Comparison of ENCODE assay signal across 15 cellular contexts in genomic region chr4:9919047-9919446, GRCh38.
"Had no signal": no experiment of that assay in that cellular context is flagged by ENCODE, and none has a peak within 500 bp of the region (broad histone marks: within the 10 kb centered on the region; RNA-seq: fewer than 3 reads in every experiment).

No MANE protein-coding gene starts in this region.

- H3K4me3 Mint-ChIP-seq: activated CD8-positive, alpha-beta memory T cell treated with anti-CD3 and anti-CD28 coated beads, Interleukin-2, amount 10 ng/mL, durations not matched to agents 7 days and 5 days; activated naive CD4-positive, alpha-beta T cell treated with anti-CD3 and anti-CD28 coated beads, Interleukin-2, amount 50 U/mL, for 24 hours; neural crest cell; stimulated activated memory B cell treated with anti-CD40 and anti-IgM and Interleukin-4, amounts not matched to agents 10 μg/mL and 1 μg/mL and 100 μg/mL, for 72 hours; T-helper 2 cell treated with Interferon-gamma antibody and Interleukin-4, amounts not matched to agents 5 μg/mL and 100 μg/mL, for 36 hours had no signal

- H3K27me3 ChIP-seq: adrenal gland, colonic mucosa, esophagus muscularis mucosa, ovary, thyroid gland had no signal

- ATAC-seq: activated CD8-positive, alpha-beta memory T cell treated with anti-CD3 and anti-CD28 coated beads, Interleukin-2, amount 10 ng/mL, durations not matched to agents 7 days and 5 days; left colon; stimulated activated memory B cell treated with anti-CD40 and anti-IgM and Interleukin-4, amounts not matched to agents 10 μg/mL and 1 μg/mL and 100 μg/mL, for 72 hours had no signal

- H3K4me1 Mint-ChIP-seq: activated CD8-positive, alpha-beta memory T cell treated with anti-CD3 and anti-CD28 coated beads, Interleukin-2, amount 10 ng/mL, durations not matched to agents 7 days and 5 days; activated naive CD4-positive, alpha-beta T cell treated with anti-CD3 and anti-CD28 coated beads, Interleukin-2, amount 50 U/mL, for 24 hours; stimulated activated memory B cell treated with anti-CD40 and anti-IgM and Interleukin-4, amounts not matched to agents 10 μg/mL and 1 μg/mL and 100 μg/mL, for 72 hours had no signal

- H3K9me3 ChIP-seq: adrenal gland, colonic mucosa, esophagus muscularis mucosa, ovary, thyroid gland had no signal

- H3K9me3 Mint-ChIP-seq: activated naive CD4-positive, alpha-beta T cell treated with anti-CD3 and anti-CD28 coated beads, Interleukin-2, amount 50 U/mL, for 24 hours; neural crest cell; stimulated activated memory B cell treated with anti-CD40 and anti-IgM and Interleukin-4, amounts not matched to agents 10 μg/mL and 1 μg/mL and 100 μg/mL, for 72 hours; T-helper 2 cell treated with Interferon-gamma antibody and Interleukin-4, amounts not matched to agents 5 μg/mL and 100 μg/mL, for 36 hours had no signal

- H3K36me3 ChIP-seq: adrenal gland, colonic mucosa, ovary, thyroid gland had no signal

- H3K27ac Mint-ChIP-seq: activated CD8-positive, alpha-beta memory T cell treated with anti-CD3 and anti-CD28 coated beads, Interleukin-2, amount 10 ng/mL, durations not matched to agents 7 days and 5 days; activated naive CD4-positive, alpha-beta T cell treated with anti-CD3 and anti-CD28 coated beads, Interleukin-2, amount 50 U/mL, for 24 hours; stimulated activated memory B cell treated with anti-CD40 and anti-IgM and Interleukin-4, amounts not matched to agents 10 μg/mL and 1 μg/mL and 100 μg/mL, for 72 hours; T-helper 2 cell treated with Interferon-gamma antibody and Interleukin-4, amounts not matched to agents 5 μg/mL and 100 μg/mL, for 36 hours had no signal

- H3K4me3 ChIP-seq: adrenal gland, colonic mucosa, esophagus muscularis mucosa, ovary, thyroid gland had no signal

- H3K27me3 Mint-ChIP-seq: activated CD8-positive, alpha-beta memory T cell treated with anti-CD3 and anti-CD28 coated beads, Interleukin-2, amount 10 ng/mL, durations not matched to agents 7 days and 5 days; activated naive CD4-positive, alpha-beta T cell treated with anti-CD3 and anti-CD28 coated beads, Interleukin-2, amount 50 U/mL, for 24 hours had no signal

- DNase-seq: activated CD4-positive, alpha-beta T cell treated with anti-CD3 and anti-CD28 coated beads for 1 hour; activated CD4-positive, alpha-beta T cell treated with anti-CD3 and anti-CD28 coated beads, Interleukin-2, amount 50 U/mL, for 48 hours; activated CD8-positive, alpha-beta memory T cell treated with anti-CD3 and anti-CD28 coated beads, Interleukin-2, amount 10 ng/mL, durations not matched to agents 7 days and 5 days; activated T-cell treated with anti-CD3 and anti-CD28 coated beads, Interleukin-2, amount 50 U/mL, for 1 hour; adrenal gland; central memory CD4-positive, alpha-beta T cell; colonic mucosa; left colon; ovary; thyroid gland had no signal

- H3K36me3 Mint-ChIP-seq: activated CD8-positive, alpha-beta memory T cell treated with anti-CD3 and anti-CD28 coated beads, Interleukin-2, amount 10 ng/mL, durations not matched to agents 7 days and 5 days; activated naive CD4-positive, alpha-beta T cell treated with anti-CD3 and anti-CD28 coated beads, Interleukin-2, amount 50 U/mL, for 24 hours; stimulated activated memory B cell treated with anti-CD40 and anti-IgM and Interleukin-4, amounts not matched to agents 10 μg/mL and 1 μg/mL and 100 μg/mL, for 72 hours had no signal

- H3K4me1 ChIP-seq: adrenal gland, colonic mucosa, thyroid gland had no signal

- H3K27ac ChIP-seq: adrenal gland, colonic mucosa, esophagus muscularis mucosa, ovary, thyroid gland had no signal
